ENCODE assay signal across 8 cellular contexts in genomic region chr19:12913871-12914690, GRCh38. TPM values are rescaled to one million over a fixed set of nuclear protein-coding genes. Genes with fewer than 3 reads are reported as not detected.
A peak's percentile ranks its signal among the peaks of the same experiment; 100 is the strongest.
DNase-seq lines count a peak whose midpoint lies in the region; ATAC-seq and TF ChIP-seq lines count a peak whose summit lies in the region.
"Had no signal": no experiment of that assay in that cellular context is flagged by ENCODE, and none has a peak within 500 bp of the region (broad histone marks: within the 10 kb centered on the region; RNA-seq: fewer than 3 reads in every experiment).

No MANE protein-coding gene starts in this region.

- H3K4me3 ChIP-seq in GM23248 (no peak overlapping the region), right atrium auricular region (no peak overlapping the region)

- H3K36me3 ChIP-seq in GM23248 (ENCODE audit: low read depth) (no peaks in the 10 kb centered on the region), right atrium auricular region (no peaks in the 10 kb centered on the region)

- H3K27me3 Mint-ChIP-seq in WTC11 (ENCODE audit: low read depth) = peaks cover 20% of the 10 kb centered on the region

- no peaks in the 10 kb centered on the region for H3F3A ChIP-seq in GM23248 (ENCODE audit: insufficient read depth)

- peaks cover 15% of the 10 kb centered on the region; the same call in 1 of the 2 replicates for H3K4me1 ChIP-seq in GM23248 (ENCODE audit: insufficient read depth)
- H3K4me1 ChIP-seq in right atrium auricular region = peaks cover 0 to 26% of the 10 kb centered on the region in 2 donors

- no peak overlapping the region for H3K4me2 ChIP-seq in GM23248 (ENCODE audit: unreplicated experiment)

- no peaks in the 10 kb centered on the region for H4K20me1 ChIP-seq in GM23248 (ENCODE audit: insufficient read depth)

- in situ Hi-C loops in GM23248 (cut with MboI) = no loop called here

- WGBS in GM23248 (ENCODE audit: low coverage in 1 of 2, low lambda C conversion rate in 2 of 2, missing lambda C conversion rate in 2 of 2), 2 experiments = 32 to 39% methylated on average over 12 of the region's 12 CpGs

- H3K27ac ChIP-seq in GM23248 = no peak overlapping the region
- peak overlapping the region; percentile 54 to 72 for H3K27ac ChIP-seq in right atrium auricular region

- no peaks in the 10 kb centered on the region for H3K9me2 ChIP-seq in GM23248 (ENCODE audit: insufficient read depth)

- TF ChIP-seq CTCF in WTC11 (IDR thresholded peaks at IDR 0.05) (no peak), right atrium auricular region (IDR thresholded peaks at IDR 0.05) (no peak)

- no peaks in the 10 kb centered on the region for H3K79me2 ChIP-seq in GM23248 (ENCODE audit: insufficient read depth)

- CTCF ChIA-PET in WTC11 (lab: Charles Lee) = interaction anchor here (1.0 to 3.7 kb wide), 7 partner anchors 23 to 88 kb away, joined by 3 to 31 read pairs (median 6); partner anchors contain the start of gene GCDH

- ATAC-seq in WTC11 (peak; percentile 7; the same call in 1 of the 2 replicates), HG02798 (IDR thresholded peaks at IDR 0.05; ENCODE audit: poor library complexity, unreplicated experiment) (no peak), HG03097 (IDR thresholded peaks at IDR 0.05; ENCODE audit: low FRiP score, unreplicated experiment) (no peak)

- POLR2A ChIA-PET in WTC11 (lab: Charles Lee) = interaction anchor here (0.8 to 1.8 kb wide), 6 partner anchors 10 to 248 kb away, joined by 3 to 6 read pairs (median 5); partner anchors contain the start of genes DNASE2, MAN2B1 and WDR83

- DNase-seq in GM23248 = peak; percentile 69
- DNase-seq in WTC11 (ENCODE audit: low spot score) = no peak
- DNase-seq in right atrium auricular region (ENCODE audit: low spot score) = no peak
- no peak for DNase-seq in NAMALWA (ENCODE audit: low spot score)

- H3K9ac ChIP-seq in GM23248 = no peak overlapping the region

- peaks cover 27% of the 10 kb centered on the region for H3K4me1 Mint-ChIP-seq in WTC11

- peak overlapping the region; percentile 66 for H2AFZ ChIP-seq in GM23248

- H3K4me3 Mint-ChIP-seq in WTC11 = peak overlapping the region; percentile 53

- H3K9me3 ChIP-seq in GM23248 (ENCODE audit: low read depth) (no peaks in the 10 kb centered on the region), right atrium auricular region (no peaks in the 10 kb centered on the region)

- peak overlapping the region; percentile 94 for H3K27ac Mint-ChIP-seq in WTC11

- H3K27me3 ChIP-seq in GM23248 (replicated peaks; ENCODE audit: insufficient read depth) (no peaks in the 10 kb centered on the region), right atrium auricular region (no peaks in the 10 kb centered on the region)

- H3K9me3 Mint-ChIP-seq in WTC11 = peaks cover 9% of the 10 kb centered on the region

- no peaks in the 10 kb centered on the region for H3K36me3 Mint-ChIP-seq in WTC11

TF ChIP-seq in WTC11, 78 proteins besides CTCF, POLR2A, EP300 and RAD21:
- TF ChIP-seq ARID4B (CRISPR knock-in tag; IDR thresholded peaks at IDR 0.05; ENCODE audit: borderline replicate concordance) (no peak), ZNF317 (CRISPR knock-in tag; IDR thresholded peaks at IDR 0.05; ENCODE audit: borderline replicate concordance, low read depth) (no peak), ZNF416 (CRISPR knock-in tag; IDR thresholded peaks at IDR 0.05) (no peak), ELF4 (CRISPR knock-in tag; IDR thresholded peaks at IDR 0.05; ENCODE audit: low read depth) (no peak), ZMAT4 (CRISPR knock-in tag; IDR thresholded peaks at IDR 0.05) (no peak), ZNF263 (CRISPR knock-in tag; IDR thresholded peaks at IDR 0.05; ENCODE audit: low read depth) (no peak)
TF ChIP-seq in WTC11: peak in this region for 0.

RNA-seq across cellular contexts. Expression of gene SYCE2, which starts 5.0 kb away (rescaled TPM):
- total RNA-seq in GM23248 (2014; rRNA removed; shearing (Covaris generic)) = 0.25 TPM in 1 of 2 replicates, not detected in the other
- polyA plus RNA-seq in GM23248 (2016; fragmentation: Nextera tagmentation; extraction: Ambion mirVana) = 0.49 and 0.56 TPM in 2 replicates
- total RNA-seq in WTC11 (2021) = 1.1 to 2.2 TPM (median 1.9 TPM) in 3 replicates
- total RNA-seq in right atrium auricular region = not detected

RNA-seq across cellular contexts. Expression of gene FARSA, which starts 19.4 kb away (rescaled TPM):
- 33.5 and 39.2 TPM in 2 replicates for total RNA-seq in GM23248 (2014; rRNA removed; shearing (Covaris generic))
- 79.9 and 83.4 TPM in 2 replicates for polyA plus RNA-seq in GM23248 (2016; fragmentation: Nextera tagmentation; extraction: Ambion mirVana)
- total RNA-seq in WTC11 (2021) (103 to 108 TPM (median 106 TPM) in 3 replicates), right atrium auricular region (10 to 100 TPM; 36.4 TPM)

RNA-seq across cellular contexts. Expression of gene GCDH, which starts 23.1 kb away (rescaled TPM):
- total RNA-seq in GM23248 (2014; rRNA removed; shearing (Covaris generic)) = 22.5 and 30.0 TPM in 2 replicates
- polyA plus RNA-seq in GM23248 (2016; fragmentation: Nextera tagmentation; extraction: Ambion mirVana) = 20.0 and 20.7 TPM in 2 replicates
- total RNA-seq in WTC11 (2021) (58.6 to 69.0 TPM (median 59.8 TPM) in 3 replicates), right atrium auricular region (10 to 100 TPM; 28.4 to 58.3 TPM)

RNA-seq across cellular contexts. Expression of gene CALR, which starts 24.3 kb away (rescaled TPM):
- 1,238 and 1,432 TPM in 2 replicates for total RNA-seq in GM23248 (2014; rRNA removed; shearing (Covaris generic))
- 1,015 and 1,067 TPM in 2 replicates for polyA plus RNA-seq in GM23248 (2016; fragmentation: Nextera tagmentation; extraction: Ambion mirVana)
- total RNA-seq in WTC11 (2021) (977 to 1,088 TPM (median 978 TPM) in 3 replicates), right atrium auricular region (100 to 1,000 TPM; 285 to 289 TPM)

RNA-seq across cellular contexts. Expression of gene KLF1, which starts 27.1 kb away (rescaled TPM):
- 0.11 TPM in 1 of 2 replicates, not detected in the other for total RNA-seq in GM23248 (2014; rRNA removed; shearing (Covaris generic))
- not detected in 2 replicates for polyA plus RNA-seq in GM23248 (2016; fragmentation: Nextera tagmentation; extraction: Ambion mirVana)
- 0.32 to 0.89 TPM (median 0.72 TPM) in 3 replicates for total RNA-seq in WTC11 (2021)
- total RNA-seq in right atrium auricular region = under 1 TPM in 1 of 2 donors, not detected in 1; 0.26 TPM
- total RNA-seq: LHCN-M2, myocyte had no signal
